ENCODE assay signal across 8 cellular contexts in genomic region chr14:23056257-23056955, GRCh38. TPM values are rescaled to one million over a fixed set of nuclear protein-coding genes. Genes with fewer than 3 reads are reported as not detected.
DNase-seq lines count a peak whose midpoint lies in the region; ATAC-seq lines count a peak whose summit lies in the region.

No MANE protein-coding gene starts in this region.

- H3K4me1 ChIP-seq in subcutaneous abdominal adipose tissue (ENCODE audit: control insufficient read depth in 5 of 5, insufficient read depth in 5 of 5, low read length in 5 of 5) = peaks cover 0 to 25% (median 19%) of the 10 kb centered on the region in 5 donors

- peaks cover 0 to 28% (median 24%) of the 10 kb centered on the region in 5 donors for H3K36me3 ChIP-seq in subcutaneous abdominal adipose tissue (ENCODE audit: control insufficient read depth in 5 of 5, insufficient read depth in 5 of 5, low read length in 5 of 5)

- H3K27ac ChIP-seq in subcutaneous abdominal adipose tissue (ENCODE audit: low read depth, low read length) = no peak overlapping the region

- H3K4me3 Mint-ChIP-seq in naive B cell = peak overlapping the region; percentile 79 to 95 (median 88)

- peaks cover 19 to 24% (median 22%) of the 10 kb centered on the region in 3 donors for H3K4me1 Mint-ChIP-seq in naive B cell

- H3K9me3 Mint-ChIP-seq in naive B cell = no peaks in the 10 kb centered on the region

- DNase-seq in Right ventricle myocardium inferior (ENCODE audit: missing footprints) (peak; percentile 77), cardiac septum (ENCODE audit: low spot score) (no peak), HK-2 (ENCODE audit: unreplicated experiment) (peak; percentile 81), epidermal melanocyte (ENCODE audit: insufficient read length, low spot score) (peak; percentile 92), naive B cell (peak; percentile 75), SHP77 (lab: John Stamatoyannopoulos, UW) (no peak)
- DNase-seq in activated CD4-positive, alpha-beta T cell treated with anti-CD3 and anti-CD28 coated beads, Interleukin-2, amount 50 U/mL, for 4 hours = peak; percentile 66 to 67

- peak overlapping the region; percentile 14 to 92 (median 72) for H3K27ac Mint-ChIP-seq in naive B cell

- ATAC-seq in Right ventricle myocardium inferior (peak; percentile 48), naive B cell (ENCODE audit: low read depth in 2 of 2) (peak; percentile 69 to 70)

- peaks cover 0 to 9% of the 10 kb centered on the region in 2 donors for H3K36me3 Mint-ChIP-seq in naive B cell

- H3K9ac ChIP-seq in subcutaneous abdominal adipose tissue (ENCODE audit: low read length in 5 of 5) = peak overlapping the region in 3 of 5 donors; percentile 55 to 65 (median 56)

- H3K27me3 ChIP-seq in subcutaneous abdominal adipose tissue (ENCODE audit: control insufficient read depth in 5 of 5, insufficient read depth in 4 of 5, low read length in 5 of 5) = no peaks in the 10 kb centered on the region

- H3K4me3 ChIP-seq in subcutaneous abdominal adipose tissue (ENCODE audit: low read depth in 1 of 5, low read length in 5 of 5) = peak overlapping the region in 4 of 5 donors; percentile 50 to 78 (median 68)

- no peaks in the 10 kb centered on the region for H3K27me3 Mint-ChIP-seq in naive B cell

- intact Hi-C loops in Right ventricle myocardium inferior (cut with DNase I) (loop anchor here (5.0 to 10.0 kb wide), 2 partner anchors 129 to 502 kb away; partner anchors contain the start of gene PRMT5), cardiac septum (cut with DNase I) (loop anchor here (5.0 kb wide), 1 partner anchor 49 kb away; no protein-coding TSS in a partner anchor)

- H3K9me3 ChIP-seq in subcutaneous abdominal adipose tissue (ENCODE audit: control insufficient read depth in 5 of 5, low read length in 5 of 5) = no peaks in the 10 kb centered on the region

RNA-seq across cellular contexts. Expression of gene CDH24, which starts 0.9 kb away (rescaled TPM):
- total RNA-seq in Right ventricle myocardium inferior (2.5 TPM), cardiac septum (2.6 TPM)
- polyA plus RNA-seq in naive B cell (ENCODE audit: low read depth in 6 of 6) = under 1 TPM in 4 of 6 donors, not detected in 2; 0.18 to 0.97 (median 0.39) TPM

RNA-seq across cellular contexts. Expression of gene PSMB11, which starts 14.4 kb away (rescaled TPM):
- not detected for total RNA-seq in Right ventricle myocardium inferior
- not detected for total RNA-seq in cardiac septum
- not detected for polyA plus RNA-seq in naive B cell (ENCODE audit: low read depth in 6 of 6)

RNA-seq across cellular contexts. Expression of gene PSMB5, which starts 21.7 kb away (rescaled TPM):
- 134 TPM for total RNA-seq in Right ventricle myocardium inferior
- total RNA-seq in cardiac septum = 120 TPM
- polyA plus RNA-seq in naive B cell (ENCODE audit: low read depth in 6 of 6) = 10 to 100 TPM; 27.6 to 40.9 (median 33.2) TPM

RNA-seq across cellular contexts. Expression of gene ACIN1, which starts 38.5 kb away (rescaled TPM):
- total RNA-seq in Right ventricle myocardium inferior = 73.9 TPM
- 72.4 TPM for total RNA-seq in cardiac septum
- 10 to 100 TPM in 2 of 6 donors, 1 to 10 TPM in 3, under 1 TPM in 1; 0.61 to 18.0 (median 9.8) TPM for polyA plus RNA-seq in naive B cell (ENCODE audit: low read depth in 6 of 6)

RNA-seq across cellular contexts. Expression of gene C14orf119, which starts 38.9 kb away (rescaled TPM):
- 22.4 TPM for total RNA-seq in Right ventricle myocardium inferior
- 28.9 TPM for total RNA-seq in cardiac septum
- 10 to 100 TPM; 31.7 to 81.0 (median 69.0) TPM for polyA plus RNA-seq in naive B cell (ENCODE audit: low read depth in 6 of 6)

Comparison
In these comparisons a context has a peak if more than half of its experiments do, and no peak if none do; other contexts are left out.
1. DNase-seq: peak in Right ventricle myocardium inferior (single experiment), HK-2 (single experiment), activated CD4-positive, alpha-beta T cell treated with anti-CD3 and anti-CD28 coated beads, Interleukin-2, amount 50 U/mL, for 4 hours (2 of 2), epidermal melanocyte (single experiment) and naive B cell (single experiment); none in cardiac septum (single experiment) and SHP77 (0 of 2).